Comparison of ENCODE assay signal across 18 cellular contexts in the genomic region with DNA sequence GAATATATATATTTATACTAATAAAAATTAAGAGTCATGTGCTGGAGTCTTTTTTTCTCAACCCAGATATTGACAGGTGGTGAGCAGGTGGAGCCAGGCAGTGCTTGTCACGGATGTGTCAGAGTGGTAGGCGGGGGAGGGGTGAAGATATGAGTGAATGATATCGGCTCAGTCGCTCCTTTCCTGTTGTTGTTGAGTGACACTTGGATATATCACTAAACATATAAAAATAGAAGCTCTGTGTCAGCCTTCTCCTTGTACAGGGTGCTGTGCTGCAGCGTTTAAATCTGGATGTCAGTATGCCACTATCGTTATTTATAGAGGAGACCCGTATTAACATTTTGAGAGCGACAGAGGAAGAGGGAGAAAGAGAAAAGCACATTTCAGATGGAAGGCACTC.
A peak's percentile ranks its signal among the peaks of the same experiment; 100 is the strongest.
DNase-seq lines count a peak whose midpoint lies in the region; ATAC-seq and TF ChIP-seq lines count a peak whose summit lies in the region.
"Had no signal": no experiment of that assay in that cellular context is flagged by ENCODE, and none has a peak within 500 bp of the region (broad histone marks: within the 10 kb centered on the region; RNA-seq: fewer than 3 reads in every experiment).

No MANE protein-coding gene starts in this region.

- H3K4me1 ChIP-seq in heart right ventricle, result no peaks in the 10 kb centered on the region
- no peaks in the 10 kb centered on the region for H3K4me1 ChIP-seq in left ventricle myocardium inferior
- H3K4me1 ChIP-seq in mesendoderm (ENCODE audit: control insufficient read depth, low read depth, low read length), result no peaks in the 10 kb centered on the region
- no peaks in the 10 kb centered on the region for H3K4me1 ChIP-seq in hepatocyte (ENCODE audit: insufficient read depth)
- H3K4me1 ChIP-seq: A549, BLaER1, HAP-1 had no signal

- no peak overlapping the region for H2BK5ac ChIP-seq in mesendoderm (ENCODE audit: low read length)

- no peaks in the 10 kb centered on the region for H3K9me2 ChIP-seq in hepatocyte (replicated peaks; ENCODE audit: insufficient read depth)

- no peak overlapping the region for H4K5ac ChIP-seq in mesendoderm (ENCODE audit: low read length)

- no peak overlapping the region for H3K18ac ChIP-seq in mesendoderm (ENCODE audit: low read length)

- H3K9me3 ChIP-seq in heart right ventricle (no peaks in the 10 kb centered on the region), left ventricle myocardium inferior (replicated peaks) (no peaks in the 10 kb centered on the region), hepatocyte (ENCODE audit: low read depth) (no peaks in the 10 kb centered on the region)
- H3K9me3 ChIP-seq: A549, BLaER1, HAP-1 had no signal

- DNase-seq in DMS53 (lab: John Stamatoyannopoulos, UW) (peak; percentile 41), DMS53 treated with DMSO at 0.1 percent for 48 hours (lab: John Stamatoyannopoulos, UW; ENCODE audit: unreplicated experiment) (no peak), heart right ventricle (no peak), left ventricle myocardium inferior (no peak), mesendoderm (no peak), hepatocyte (ENCODE audit: low spot score) (no peak)
- no peak for DNase-seq in stimulated activated CD4-positive, alpha-beta T cell treated with anti-CD3 and anti-CD28 coated beads, Interleukin-2, amount 100 ng/mL, for 48 hours
- DNase-seq: AML-193; CD4-positive, alpha-beta memory T cell; DMS153; DND-41; EL; GM23248 had no signal

- no peaks in the 10 kb centered on the region for H4K20me1 ChIP-seq in hepatocyte (ENCODE audit: insufficient read depth, poor library complexity, severe bottlenecking)
- H4K20me1 ChIP-seq: BLaER1 had no signal

- no peak overlapping the region for H3K4me2 ChIP-seq in mesendoderm (ENCODE audit: low read length)
- no peak overlapping the region for H3K4me2 ChIP-seq in hepatocyte
- H3K4me2 ChIP-seq: A549, BLaER1 had no signal

- 28 to 40% methylated on average over 8 of the region's 8 CpGs for WGBS in heart right ventricle, 2 donors
- WGBS in mesendoderm (ENCODE audit: extremely low coverage, insufficient coverage, low lambda C conversion rate), result no CpG with 5 or more reads among the region's 8 CpGs
- 92% methylated on average over 8 of the region's 8 CpGs for WGBS in hepatocyte (ENCODE audit: low lambda C conversion rate, missing lambda C conversion rate)

- H3K27ac ChIP-seq in heart right ventricle (peak overlapping the region in 1 of 10 donors; percentile 36), left ventricle myocardium inferior (replicated peaks) (no peak overlapping the region), mesendoderm (ENCODE audit: low read depth, low read length) (no peak overlapping the region), hepatocyte (no peak overlapping the region)
- H3K27ac ChIP-seq: 22Rv1, A549, BLaER1, GM23248 had no signal

- no peak overlapping the region for H3K9ac ChIP-seq in mesendoderm (ENCODE audit: low read length)
- H3K9ac ChIP-seq: BLaER1, GM23248 had no signal

- H3K79me1 ChIP-seq in mesendoderm (ENCODE audit: low read length), result no peaks in the 10 kb centered on the region

- peak overlapping the region; percentile 74 for H2BK15ac ChIP-seq in mesendoderm (replicated peaks; ENCODE audit: low read depth)

- TF ChIP-seq CTCF in heart right ventricle (IDR thresholded peaks at IDR 0.05), result no peak
- TF ChIP-seq CTCF in left ventricle myocardium inferior (IDR thresholded peaks at IDR 0.05; ENCODE audit: borderline replicate concordance), result no peak
- TF ChIP-seq CTCF in hepatocyte (IDR thresholded peaks at IDR 0.05; ENCODE audit: poor library complexity), result no peak

- H3K4ac ChIP-seq in mesendoderm (ENCODE audit: low read depth, low read length), result no peak overlapping the region

- H2AFZ ChIP-seq in hepatocyte, result no peak overlapping the region
- H2AFZ ChIP-seq: GM23248 had no signal

- H3K23ac ChIP-seq in mesendoderm (ENCODE audit: low read length), result no peak overlapping the region

- intact Hi-C loops in heart right ventricle (cut with DNase I) (no loop called here), left ventricle myocardium inferior (cut with micrococcal nuclease) (no loop called here)

- H3K56ac ChIP-seq in mesendoderm (ENCODE audit: low read length), result no peak overlapping the region

- H3K79me2 ChIP-seq in mesendoderm (ENCODE audit: control insufficient read depth, insufficient read depth, low read length), result no peaks in the 10 kb centered on the region
- H3K79me2 ChIP-seq in hepatocyte, result no peaks in the 10 kb centered on the region

- no peak overlapping the region for H3K4me3 ChIP-seq in heart right ventricle
- H3K4me3 ChIP-seq in left ventricle myocardium inferior, result no peak overlapping the region
- H3K4me3 ChIP-seq in mesendoderm (ENCODE audit: low read length), result no peak overlapping the region
- no peak overlapping the region for H3K4me3 ChIP-seq in hepatocyte
- H3K4me3 ChIP-seq: A549, BLaER1, GM12878, GM23248, HAP-1 had no signal

- no peak overlapping the region for H2AK5ac ChIP-seq in mesendoderm (ENCODE audit: low read length)

- no peak overlapping the region for H4K8ac ChIP-seq in mesendoderm (ENCODE audit: low read depth, low read length)

- no peaks in the 10 kb centered on the region for H3K27me3 ChIP-seq in heart right ventricle
- H3K27me3 ChIP-seq in left ventricle myocardium inferior (ENCODE audit: low read depth), result no peaks in the 10 kb centered on the region
- no peaks in the 10 kb centered on the region for H3K27me3 ChIP-seq in mesendoderm (ENCODE audit: insufficient read depth, low read length, poor library complexity)
- H3K27me3 ChIP-seq in hepatocyte, result no peaks in the 10 kb centered on the region
- H3K27me3 ChIP-seq: BLaER1 had no signal

- H3K36me3 ChIP-seq in heart right ventricle (no peaks in the 10 kb centered on the region), left ventricle myocardium inferior (no peaks in the 10 kb centered on the region), mesendoderm (ENCODE audit: control insufficient read depth, insufficient read depth, low read length) (no peaks in the 10 kb centered on the region), hepatocyte (replicated peaks; ENCODE audit: insufficient read depth, low read depth) (no peaks in the 10 kb centered on the region)
- H3K36me3 ChIP-seq: BLaER1, HAP-1 had no signal

- H2BK120ac ChIP-seq in mesendoderm (ENCODE audit: low read depth, low read length), result no peak overlapping the region

- ATAC-seq in heart right ventricle, result peak in 6 of 8 donors; percentile 54 to 85 (median 75)
- ATAC-seq: A549, GM12878 had no signal
